Comparison of ENCODE assay signal across 18 cellular contexts in genomic region chr11:121552160-121552559, GRCh38.
DNase-seq lines count a peak whose midpoint lies in the region; ATAC-seq, FAIRE-seq and TF ChIP-seq lines count a peak whose summit lies in the region.
"Had no signal": no experiment of that assay in that cellular context is flagged by ENCODE, and none has a peak within 500 bp of the region (broad histone marks: within the 10 kb centered on the region; RNA-seq: fewer than 3 reads in every experiment).

No MANE protein-coding gene starts in this region.

- H2AFZ ChIP-seq in HepG2 (ENCODE audit: low read length) (no peak overlapping the region), neural cell (ENCODE audit: low read depth, low read length) (no peak overlapping the region)
- H2AFZ ChIP-seq: GM23248 had no signal

- CTCF ChIA-PET in HepG2 (lab: Yijun Ruan, JAX; ENCODE audit: low intra/inter-chr PET ratio, low total read pairs) = no interaction called here

- BruUV-seq in HepG2 (replicated peaks; lab: Mats Ljungman, UMichigan) = no TSS peak

- no peak for TF ChIP-seq RAD21 in liver (IDR thresholded peaks at IDR 0.05)
- no peak for TF ChIP-seq RAD21 in HepG2 (CRISPR knock-in tag; IDR thresholded peaks at IDR 0.05)
- TF ChIP-seq RAD21 in neural cell (conservative IDR thresholded peaks at IDR 0.05) = no peak

- no peak for TF ChIP-seq POLR2A in HepG2 (IDR thresholded peaks at IDR 0.05; ENCODE audit: insufficient read depth in 1 of 2, low read depth in 2 of 2, low read length in 2 of 2)

- 0 out of 2 replicates have a peak, but pooled peaks cover 6% of the 10 kb centered on the region for H4K20me1 ChIP-seq in HepG2 (ENCODE audit: insufficient read depth, low read length)
- no peaks in the 10 kb centered on the region for H4K20me1 ChIP-seq in neural cell (ENCODE audit: insufficient read depth)

- H3K4me2 ChIP-seq in HepG2 (ENCODE audit: low read depth, low read length) (no peak overlapping the region), neural cell (ENCODE audit: low read length) (no peak overlapping the region)

- H3K9ac ChIP-seq in liver (ENCODE audit: low read depth in 1 of 2, low read length in 2 of 2) (no peak overlapping the region), HepG2 (ENCODE audit: insufficient read depth, low read depth, low read length) (no peak overlapping the region), neural cell (ENCODE audit: low read length) (no peak overlapping the region)
- H3K9ac ChIP-seq: GM23248 had no signal

- H3K27ac ChIP-seq in liver (ENCODE audit: low read depth in 1 of 2, low read length in 2 of 2) (peak overlapping the region; percentile 78 to 79), HepG2 (ENCODE audit: extremely low read length, insufficient read depth, low read length) (no peak overlapping the region), neural cell (ENCODE audit: low read length) (no peak overlapping the region)
- H3K27ac ChIP-seq: C4-2B, GM23248 had no signal

- no peak for TF ChIP-seq EP300 in HepG2 (IDR thresholded peaks at IDR 0.05; ENCODE audit: low read depth in 2 of 2, low read length in 2 of 2)
- no peak for TF ChIP-seq EP300 in HepG2 (CRISPR knock-in tag; IDR thresholded peaks at IDR 0.05; ENCODE audit: borderline replicate concordance)
- no peak for TF ChIP-seq EP300 in neural cell (conservative IDR thresholded peaks at IDR 0.05; ENCODE audit: poor library complexity, severe bottlenecking)

- in situ Hi-C loops in HepG2 (cut with HindIII; ENCODE audit: extremely low pct_ligation_motif_present, low pct_unique_long_range_greater_than_20kb) = no loop called here

- ATAC-seq in HepG2 = no peak
- ATAC-seq in stimulated activated effector memory CD8-positive, alpha-beta T cell treated with anti-CD3 and anti-CD28 coated beads, Interleukin-12 subunit alpha, Interleukin-12 subunit beta, amount 100 ng/mL, for 72 hours = no peak

- no peak for FAIRE-seq in HepG2 (lab: Jason Lieb, UNC)
- FAIRE-seq: A204.1, GM18507 had no signal

- H3K36me3 Mint-ChIP-seq in stimulated activated effector memory CD8-positive, alpha-beta T cell treated with anti-CD3 and anti-CD28 coated beads, Interleukin-12 subunit alpha, Interleukin-12 subunit beta, amount 100 ng/mL, for 72 hours = peaks cover 56% of the 10 kb centered on the region
- H3K36me3 Mint-ChIP-seq: IgD-negative memory B cell had no signal

- POLR2A ChIA-PET in HepG2 (lab: Yijun Ruan, JAX) = no interaction called here

- TF ChIP-seq CTCF in liver (IDR thresholded peaks at IDR 0.05; ENCODE audit: low read depth, low read length, missing input control) (no peak), HepG2 (CRISPR knock-in tag; IDR thresholded peaks at IDR 0.05) (no peak), neural cell (IDR thresholded peaks at IDR 0.05; ENCODE audit: poor library complexity, severe bottlenecking) (no peak)

- H3K4me1 ChIP-seq in liver (ENCODE audit: control insufficient read depth in 4 of 4, insufficient read depth in 4 of 4, low read length in 3 of 4) = peaks cover 0 to 34% (median 10%) of the 10 kb centered on the region in 4 donors
- H3K4me1 ChIP-seq in HepG2 (ENCODE audit: insufficient read depth, low read length) = peaks cover 27% of the 10 kb centered on the region
- H3K4me1 ChIP-seq: BE2C had no signal

- intact Hi-C loops in HepG2 (cut with micrococcal nuclease; ENCODE audit: unreplicated experiment) = loop anchor here (5.0 kb wide), 2 partner anchors 100 to 235 kb away; partner anchors contain the start of genes SORL1 and SORL1-AS1

- H3K27me3 ChIP-seq in liver (ENCODE audit: control insufficient read depth in 4 of 4, insufficient read depth in 4 of 4, low read length in 3 of 4) = no peaks in the 10 kb centered on the region
- no peaks in the 10 kb centered on the region for H3K27me3 ChIP-seq in HepG2 (ENCODE audit: control insufficient read depth in 1 of 2, insufficient read depth in 2 of 2, low read length in 2 of 2)
- no peaks in the 10 kb centered on the region for H3K27me3 ChIP-seq in neural cell (ENCODE audit: insufficient read depth, low read depth, low read length)
- H3K27me3 ChIP-seq in H7 (ENCODE audit: control insufficient read depth, insufficient read depth, low read length) = no peaks in the 10 kb centered on the region
- H3K27me3 ChIP-seq: BE2C had no signal

- H3K9me3 ChIP-seq in liver (ENCODE audit: control insufficient read depth in 4 of 4, low read length in 3 of 4) (no peaks in the 10 kb centered on the region), HepG2 (ENCODE audit: low read length) (no peaks in the 10 kb centered on the region), neural cell (ENCODE audit: low read length) (no peaks in the 10 kb centered on the region)
- H3K9me3 ChIP-seq: BE2C had no signal

- H3K4me3 ChIP-seq in liver (ENCODE audit: low read depth in 1 of 3, low read length in 3 of 3) (no peak overlapping the region), HepG2 (replicated peaks in 1 of 3; ENCODE audit: insufficient read depth in 1 of 3, low read depth in 2 of 3, low read length in 3 of 3) (no peak overlapping the region), neural cell (ENCODE audit: low read length) (no peak overlapping the region), H7 (ENCODE audit: insufficient read depth, low read depth, low read length) (no peak overlapping the region)
- H3K4me3 ChIP-seq: GM23248 had no signal

- H3K36me3 ChIP-seq in liver (ENCODE audit: control insufficient read depth in 4 of 4, insufficient read depth in 3 of 4, low read depth in 1 of 4, low read length in 3 of 4) (peaks cover 0 to 35% (median 10%) of the 10 kb centered on the region in 4 donors), HepG2 (replicated peaks in 1 of 2; ENCODE audit: control insufficient read depth in 1 of 2, insufficient read depth in 2 of 2, low read length in 2 of 2) (peaks cover 28 to 80% of the 10 kb centered on the region in 2 experiments), neural cell (ENCODE audit: insufficient read depth, low read length) (no peaks in the 10 kb centered on the region), H7 (replicated peaks; ENCODE audit: control insufficient read depth, insufficient read depth, low read length) (peaks cover 4% of the 10 kb centered on the region)
- H3K36me3 ChIP-seq: BE2C had no signal

- H3F3A ChIP-seq in neural cell (ENCODE audit: insufficient read depth, low read length, poor library complexity, severe bottlenecking) = no peaks in the 10 kb centered on the region

- peak overlapping the region; percentile 51 for H3K27ac Mint-ChIP-seq in stimulated activated effector memory CD8-positive, alpha-beta T cell treated with anti-CD3 and anti-CD28 coated beads, Interleukin-12 subunit alpha, Interleukin-12 subunit beta, amount 100 ng/mL, for 72 hours
- H3K27ac Mint-ChIP-seq: IgD-negative memory B cell had no signal

- H3K9me3 Mint-ChIP-seq in stimulated activated effector memory CD8-positive, alpha-beta T cell treated with anti-CD3 and anti-CD28 coated beads, Interleukin-12 subunit alpha, Interleukin-12 subunit beta, amount 100 ng/mL, for 72 hours = no peaks in the 10 kb centered on the region
- H3K9me3 Mint-ChIP-seq: CD8-positive, alpha-beta memory T cell; H9; IgD-negative memory B cell had no signal

- DNase-seq in HepG2 (ENCODE audit: low spot score) = no peak
- peak; percentile 9 for DNase-seq in ecto neural progenitor cell (ENCODE audit: low spot score)
- no peak for DNase-seq in stimulated activated effector memory CD8-positive, alpha-beta T cell treated with anti-CD3 and anti-CD28 coated beads, Interleukin-12 subunit alpha, Interleukin-12 subunit beta, amount 100 ng/mL, for 72 hours (ENCODE audit: low spot score in 2 of 2)
- DNase-seq in activated gamma-delta T cell (lab: John Stamatoyannopoulos, UW) = no peak
- no peak for DNase-seq in NCI-H1694 (lab: John Stamatoyannopoulos, UW)
- no peak for DNase-seq in H7
- DNase-seq: BE2C; CD8-positive, alpha-beta memory T cell; DMS53; GF-D8; GM23248; H9 had no signal

- H3K9me2 ChIP-seq in neural cell (ENCODE audit: insufficient read depth, low read length) = no peaks in the 10 kb centered on the region

- no peaks in the 10 kb centered on the region for H3K79me2 ChIP-seq in HepG2 (ENCODE audit: insufficient read depth, low read length)
- H3K79me2 ChIP-seq in neural cell (replicated peaks; ENCODE audit: insufficient read depth, low read length) = no peaks in the 10 kb centered on the region

- H3K4me3 Mint-ChIP-seq in stimulated activated effector memory CD8-positive, alpha-beta T cell treated with anti-CD3 and anti-CD28 coated beads, Interleukin-12 subunit alpha, Interleukin-12 subunit beta, amount 100 ng/mL, for 72 hours = no peak overlapping the region
- H3K4me3 Mint-ChIP-seq: CD8-positive, alpha-beta memory T cell; H9; IgD-negative memory B cell had no signal

- 98% methylated on average over 5 of the region's 5 CpGs for WGBS in liver
- WGBS in HepG2 (ENCODE audit: low lambda C conversion rate) = 97% methylated on average over 5 of the region's 5 CpGs

- peaks cover 33% of the 10 kb centered on the region for H3K4me1 Mint-ChIP-seq in stimulated activated effector memory CD8-positive, alpha-beta T cell treated with anti-CD3 and anti-CD28 coated beads, Interleukin-12 subunit alpha, Interleukin-12 subunit beta, amount 100 ng/mL, for 72 hours

TF ChIP-seq in HepG2, 621 proteins besides CTCF, POLR2A, EP300 and RAD21 (continues in another document):
- TF ChIP-seq ZNF430 (CRISPR knock-in tag; IDR thresholded peaks at IDR 0.05) = no peak

TF ChIP-seq in neural cell, 6 proteins besides CTCF, POLR2A, EP300 and RAD21:
- TF ChIP-seq, protein P1, sequence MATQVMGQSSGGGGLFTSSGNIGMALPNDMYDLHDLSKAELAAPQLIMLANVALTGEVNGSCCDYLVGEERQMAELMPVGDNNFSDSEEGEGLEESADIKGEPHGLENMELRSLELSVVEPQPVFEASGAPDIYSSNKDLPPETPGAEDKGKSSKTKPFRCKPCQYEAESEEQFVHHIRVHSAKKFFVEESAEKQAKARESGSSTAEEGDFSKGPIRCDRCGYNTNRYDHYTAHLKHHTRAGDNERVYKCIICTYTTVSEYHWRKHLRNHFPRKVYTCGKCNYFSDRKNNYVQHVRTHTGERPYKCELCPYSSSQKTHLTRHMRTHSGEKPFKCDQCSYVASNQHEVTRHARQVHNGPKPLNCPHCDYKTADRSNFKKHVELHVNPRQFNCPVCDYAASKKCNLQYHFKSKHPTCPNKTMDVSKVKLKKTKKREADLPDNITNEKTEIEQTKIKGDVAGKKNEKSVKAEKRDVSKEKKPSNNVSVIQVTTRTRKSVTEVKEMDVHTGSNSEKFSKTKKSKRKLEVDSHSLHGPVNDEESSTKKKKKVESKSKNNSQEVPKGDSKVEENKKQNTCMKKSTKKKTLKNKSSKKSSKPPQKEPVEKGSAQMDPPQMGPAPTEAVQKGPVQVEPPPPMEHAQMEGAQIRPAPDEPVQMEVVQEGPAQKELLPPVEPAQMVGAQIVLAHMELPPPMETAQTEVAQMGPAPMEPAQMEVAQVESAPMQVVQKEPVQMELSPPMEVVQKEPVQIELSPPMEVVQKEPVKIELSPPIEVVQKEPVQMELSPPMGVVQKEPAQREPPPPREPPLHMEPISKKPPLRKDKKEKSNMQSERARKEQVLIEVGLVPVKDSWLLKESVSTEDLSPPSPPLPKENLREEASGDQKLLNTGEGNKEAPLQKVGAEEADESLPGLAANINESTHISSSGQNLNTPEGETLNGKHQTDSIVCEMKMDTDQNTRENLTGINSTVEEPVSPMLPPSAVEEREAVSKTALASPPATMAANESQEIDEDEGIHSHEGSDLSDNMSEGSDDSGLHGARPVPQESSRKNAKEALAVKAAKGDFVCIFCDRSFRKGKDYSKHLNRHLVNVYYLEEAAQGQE (IDR thresholded peaks at IDR 0.05; ENCODE audit: borderline replicate concordance) = peak; percentile 89
- TF ChIP-seq TAF1 (IDR thresholded peaks at IDR 0.05; ENCODE audit: low read depth) = no peak

Comparison
In these comparisons a context has a peak if more than half of its experiments do, and no peak if none do; other contexts are left out.
1. H3K27ac ChIP-seq: peak in liver (2 of 2); none in HepG2 (single experiment) and neural cell (single experiment).